ENCODE assay signal across 19 cellular contexts in genomic region chr7:157813053-157813452, GRCh38.
"Had no signal": no experiment of that assay in that cellular context is flagged by ENCODE, and none has a peak within 500 bp of the region (broad histone marks: within the 10 kb centered on the region; RNA-seq: fewer than 3 reads in every experiment).

No MANE protein-coding gene starts in this region.

- ATAC-seq: effector memory CD8-positive, alpha-beta T cell; natural killer cell; psoas muscle; right cardiac atrium; stimulated activated naive B cell treated with anti-CD40 and anti-IgM and Interleukin-4, amounts not matched to agents 10 μg/mL and 1 μg/mL and 100 μg/mL, for 72 hours had no signal

- H3K27ac ChIP-seq: esophagus squamous epithelium, heart right ventricle, psoas muscle, sigmoid colon, thoracic aorta, transverse colon, vagina had no signal

- H3K4me3 ChIP-seq: esophagus squamous epithelium, heart right ventricle, psoas muscle, sigmoid colon, thoracic aorta, transverse colon, vagina had no signal

- H3K27me3 ChIP-seq: esophagus squamous epithelium, sigmoid colon, transverse colon, vagina had no signal

- DNase-seq: cortex of kidney; effector memory CD8-positive, alpha-beta T cell; erythroblast; esophagus squamous epithelium; foreskin melanocyte; glutamatergic neuron; heart right ventricle; hippocampal formation; islet precursor cell; natural killer cell; nucleus accumbens; psoas muscle; sigmoid colon; stimulated activated naive B cell treated with anti-CD40 and anti-IgM and Interleukin-4, amounts not matched to agents 10 μg/mL and 1 μg/mL and 100 μg/mL, for 72 hours; transverse colon had no signal

- H3K36me3 ChIP-seq: esophagus squamous epithelium, heart right ventricle, sigmoid colon, thoracic aorta, transverse colon, vagina had no signal

- H3K4me1 ChIP-seq: esophagus squamous epithelium, heart right ventricle, psoas muscle, sigmoid colon, transverse colon, vagina had no signal

- H3K4me1 Mint-ChIP-seq: natural killer cell; stimulated activated naive B cell treated with anti-CD40 and anti-IgM and Interleukin-4, amounts not matched to agents 10 μg/mL and 1 μg/mL and 100 μg/mL, for 72 hours had no signal

- H3K9me3 ChIP-seq: esophagus squamous epithelium, psoas muscle, sigmoid colon, thoracic aorta, transverse colon, vagina had no signal

- H3K36me3 Mint-ChIP-seq: natural killer cell; stimulated activated naive B cell treated with anti-CD40 and anti-IgM and Interleukin-4, amounts not matched to agents 10 μg/mL and 1 μg/mL and 100 μg/mL, for 72 hours had no signal

- H3K9me3 Mint-ChIP-seq: effector memory CD8-positive, alpha-beta T cell; natural killer cell had no signal

- H3K27ac Mint-ChIP-seq: effector memory CD8-positive, alpha-beta T cell; natural killer cell; stimulated activated naive B cell treated with anti-CD40 and anti-IgM and Interleukin-4, amounts not matched to agents 10 μg/mL and 1 μg/mL and 100 μg/mL, for 72 hours; stimulated activated naive CD8-positive, alpha-beta T cell treated with anti-CD3 and anti-CD28 coated beads, Interleukin-15, Interleukin-2, amounts not matched to agents 100 ng/mL and 50 ng/mL, for 24 hours had no signal

- H3K4me3 Mint-ChIP-seq: effector memory CD8-positive, alpha-beta T cell; natural killer cell; stimulated activated naive B cell treated with anti-CD40 and anti-IgM and Interleukin-4, amounts not matched to agents 10 μg/mL and 1 μg/mL and 100 μg/mL, for 72 hours; stimulated activated naive CD8-positive, alpha-beta T cell treated with anti-CD3 and anti-CD28 coated beads, Interleukin-15, Interleukin-2, amounts not matched to agents 100 ng/mL and 50 ng/mL, for 24 hours had no signal

- H3K27me3 Mint-ChIP-seq: stimulated activated naive B cell treated with anti-CD40 and anti-IgM and Interleukin-4, amounts not matched to agents 10 μg/mL and 1 μg/mL and 100 μg/mL, for 72 hours; stimulated activated naive CD8-positive, alpha-beta T cell treated with anti-CD3 and anti-CD28 coated beads, Interleukin-15, Interleukin-2, amounts not matched to agents 100 ng/mL and 50 ng/mL, for 24 hours had no signal
